Comparison of ENCODE assay signal across 1 cellular context in genomic region chr11:69439651-69440464, GRCh38.
TF ChIP-seq lines count a peak whose summit lies in the region.

No MANE protein-coding gene starts in this region.

TF ChIP-seq in WTC11, 78 proteins besides CTCF, POLR2A, EP300 and RAD21 (continued from another document):
- TF ChIP-seq TCF7 (CRISPR knock-in tag; IDR thresholded peaks at IDR 0.05; ENCODE audit: low read depth) (no peak), USF1 (CRISPR knock-in tag; IDR thresholded peaks at IDR 0.05) (no peak)
- TF ChIP-seq, protein P1, sequence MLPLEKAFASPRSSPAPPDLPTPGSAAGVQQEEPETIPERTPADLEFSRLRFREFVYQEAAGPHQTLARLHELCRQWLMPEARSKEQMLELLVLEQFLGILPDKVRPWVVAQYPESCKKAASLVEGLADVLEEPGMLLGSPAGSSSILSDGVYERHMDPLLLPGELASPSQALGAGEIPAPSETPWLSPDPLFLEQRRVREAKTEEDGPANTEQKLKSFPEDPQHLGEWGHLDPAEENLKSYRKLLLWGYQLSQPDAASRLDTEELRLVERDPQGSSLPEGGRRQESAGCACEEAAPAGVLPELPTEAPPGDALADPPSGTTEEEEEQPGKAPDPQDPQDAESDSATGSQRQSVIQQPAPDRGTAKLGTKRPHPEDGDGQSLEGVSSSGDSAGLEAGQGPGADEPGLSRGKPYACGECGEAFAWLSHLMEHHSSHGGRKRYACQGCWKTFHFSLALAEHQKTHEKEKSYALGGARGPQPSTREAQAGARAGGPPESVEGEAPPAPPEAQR (CRISPR knock-in tag; IDR thresholded peaks at IDR 0.05): no peak
